ENCODE assay signal across 10 cellular contexts in the genomic region with DNA sequence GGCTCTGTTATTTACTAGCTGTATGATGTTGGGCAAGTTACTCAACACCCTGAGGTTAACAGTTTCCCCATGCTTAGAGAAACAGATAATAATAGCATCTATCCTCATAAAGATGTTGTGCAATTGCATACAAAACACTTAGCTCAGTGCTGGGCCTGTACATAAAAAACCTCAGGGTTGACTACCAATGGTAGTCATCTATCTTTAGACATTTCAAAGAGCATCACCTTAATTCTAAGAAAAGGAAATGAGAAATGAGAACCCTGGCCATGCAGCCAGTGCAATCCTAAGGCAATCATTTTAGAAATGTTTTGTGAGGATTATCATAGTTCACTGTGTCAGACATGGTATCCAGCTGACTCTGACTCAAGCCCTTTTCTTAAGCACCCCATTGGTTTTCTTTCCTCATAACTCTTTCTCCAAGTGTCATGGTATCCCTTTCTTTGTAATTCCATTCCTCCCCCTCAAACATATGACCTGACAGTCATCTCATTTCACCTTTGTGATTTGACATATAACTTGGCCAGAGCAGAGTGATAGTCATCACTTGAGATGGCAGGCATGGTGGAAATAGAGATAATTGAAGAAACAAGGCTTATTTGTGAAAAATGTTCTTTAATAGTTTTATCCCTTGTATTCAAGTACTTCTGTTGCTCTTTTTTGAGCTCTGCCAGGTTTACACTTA. TPM values are rescaled to one million over a fixed set of nuclear protein-coding genes. Genes with fewer than 3 reads are reported as not detected.
A peak's percentile ranks its signal among the peaks of the same experiment; 100 is the strongest.
DNase-seq lines count a peak whose midpoint lies in the region; ATAC-seq, FAIRE-seq and TF ChIP-seq lines count a peak whose summit lies in the region.
"Had no signal": no experiment of that assay in that cellular context is flagged by ENCODE, and none has a peak within 500 bp of the region (broad histone marks: within the 10 kb centered on the region; RNA-seq: fewer than 3 reads in every experiment).

No MANE protein-coding gene starts in this region.

- ATAC-seq in K562 (no peak), natural killer cell (peak; percentile 85 to 89 (median 87)), HG02884 (IDR thresholded peaks at IDR 0.05; ENCODE audit: unreplicated experiment) (no peak), GM19328 (IDR thresholded peaks at IDR 0.05; ENCODE audit: unreplicated experiment) (no peak)

- no peaks in the 10 kb centered on the region for H3K79me2 ChIP-seq in K562 (ENCODE audit: control insufficient read depth, insufficient read depth, low read length)

- H3K4me1 ChIP-seq in K562 (replicated peaks in 1 of 2; ENCODE audit: control insufficient read depth in 2 of 2, insufficient read depth in 2 of 2, low read length in 2 of 2) = no peaks in the 10 kb centered on the region; a peak in 1 of 5 replicates

- no TSS peak for BruUV-seq in K562 (replicated peaks; lab: Mats Ljungman, UMichigan)

- H3K36me3 Mint-ChIP-seq in natural killer cell = no peaks in the 10 kb centered on the region

- H3K4me1 Mint-ChIP-seq in natural killer cell = peaks cover 12 to 30% of the 10 kb centered on the region in 2 donors

- H3K9me3 ChIP-seq in K562 (replicated peaks; ENCODE audit: control insufficient read depth, insufficient read depth, low read depth, low read length) = no peaks in the 10 kb centered on the region

- H3K27ac ChIP-seq in K562 (ENCODE audit: extremely low read depth, low read depth, low read length) = no peak overlapping the region

- no peak for TF ChIP-seq RAD21 in K562 (CRISPR knock-in tag; conservative IDR thresholded peaks at IDR 0.05 in 1 of 2, IDR thresholded peaks at IDR 0.05 in 1 of 2)

- no peak overlapping the region for H3K9ac ChIP-seq in K562 (ENCODE audit: insufficient read depth in 1 of 2, low read depth in 2 of 2, low read length in 2 of 2)

- no peak for TF ChIP-seq POLR2A in K562 (conservative IDR thresholded peaks at IDR 0.05)

- no peaks in the 10 kb centered on the region for H3K9me3 Mint-ChIP-seq in natural killer cell

- no peaks in the 10 kb centered on the region for H3K9me1 ChIP-seq in K562 (ENCODE audit: control insufficient read depth, insufficient read depth, low read length)

- in situ Hi-C loops in KBM-7 (cut with MboI; ENCODE audit: low pct_unique_long_range_greater_than_20kb, low sequenced_read_pairs) (no loop called here), K562 (cut with MboI) (no loop called here)

- DNase-seq in AG09319 (ENCODE audit: extremely low read depth, low read depth) (peak; percentile 77), KBM-7 (peak; percentile 88), K562 (ENCODE audit: extremely low read depth in 1 of 4, low spot score in 3 of 4) (no peak), natural killer cell (no peak), NCI-H2081 treated with DMSO at 0.1 percent for 48 hours (lab: John Stamatoyannopoulos, UW) (no peak), RCC 7860 (ENCODE audit: low spot score) (no peak)
- DNase-seq: amniotic stem cell, DND-41 had no signal

- TF ChIP-seq EP300 in K562 (IDR thresholded peaks at IDR 0.05; ENCODE audit: low read length) = no peak

- peak overlapping the region; percentile 45 to 81 for H3K27ac Mint-ChIP-seq in natural killer cell

- H3K4me3 Mint-ChIP-seq in natural killer cell = no peak overlapping the region

- H3K4me2 ChIP-seq in K562 (ENCODE audit: insufficient read depth, low read length) = no peak overlapping the region

- CTCF ChIA-PET in K562 (lab: Yijun Ruan, JAX; ENCODE audit: low intra/inter-chr PET ratio) = no interaction called here

- TF ChIP-seq CTCF in AG09319 (IDR thresholded peaks at IDR 0.05; ENCODE audit: low read depth, low read length) (no peak), K562 (IDR thresholded peaks at IDR 0.05 in 2 of 3, conservative IDR thresholded peaks at IDR 0.05 in 1 of 3; ENCODE audit: insufficient read depth in 2 of 3, low read depth in 1 of 3, low read length in 3 of 3) (no peak), natural killer cell (IDR thresholded peaks at IDR 0.05) (no peak)

- H4K20me1 ChIP-seq in K562 (replicated peaks; ENCODE audit: control insufficient read depth, insufficient read depth, low read length) = no peaks in the 10 kb centered on the region

- FAIRE-seq in K562 (lab: Jason Lieb, UNC) (no peak), RCC 7860 (lab: Jason Lieb, UNC) (no peak)

- H3K27me3 ChIP-seq in K562 (ENCODE audit: control insufficient read depth in 2 of 2, insufficient read depth in 2 of 2, low read length in 2 of 2) = no peaks in the 10 kb centered on the region

- H2AFZ ChIP-seq in K562 (ENCODE audit: low read depth, low read length) = no peak overlapping the region

- intact Hi-C loops in K562 (cut with micrococcal nuclease) = loop anchor here (5.0 kb wide), 2 partner anchors 117 to 547 kb away; no protein-coding TSS in a partner anchor
- intact Hi-C loops in natural killer cell (cut with micrococcal nuclease) = loop anchor here (2.0 to 5.0 kb wide), 2 partner anchors 30 to 117 kb away; partner anchors contain the start of gene OSBPL8

- POLR2A ChIA-PET in K562 (lab: Yijun Ruan, JAX) = interaction anchor here (1.0 kb wide), 1 partner anchor 11 kb away, joined by 3 read pairs; no protein-coding TSS in a partner anchor

- H3K36me3 ChIP-seq in K562 (ENCODE audit: control insufficient read depth, insufficient read depth, low read length) = no peaks in the 10 kb centered on the region

- no peaks in the 10 kb centered on the region for H3K27me3 Mint-ChIP-seq in natural killer cell (ENCODE audit: low read depth in 2 of 2)

- H3K4me3 ChIP-seq in K562 = no peak overlapping the region

TF ChIP-seq in K562, 482 proteins besides CTCF, POLR2A, EP300 and RAD21:
- TF ChIP-seq CEBPB (tag; IDR thresholded peaks at IDR 0.05) = peak; percentile 59
- no peak for TF ChIP-seq POLR2AphosphoS2 (IDR thresholded peaks at IDR 0.05; ENCODE audit: low read length)
- TF ChIP-seq CEBPG (CRISPR knock-in tag; IDR thresholded peaks at IDR 0.05) = no peak
- peak; percentile 61 to 90 for TF ChIP-seq CEBPG (tag; conservative IDR thresholded peaks at IDR 0.05 in 1 of 2, IDR thresholded peaks at IDR 0.05 in 1 of 2)
- TF ChIP-seq PTTG1 (tag; IDR thresholded peaks at IDR 0.05; ENCODE audit: low read depth) = no peak

RNA-seq across cellular contexts. Expression of gene OSBPL8, which starts 29.5 kb away (rescaled TPM):
- 52.8 and 159 TPM in 2 replicates for total RNA-seq in K562 (2011; cell fraction: chromatin; rRNA removed; ENCODE audit: low replicate concordance)
- 43.4 and 53.4 TPM in 2 replicates for total RNA-seq in K562 (2011; cell fraction: nucleolus; rRNA removed)
- 46.3 and 48.5 TPM in 2 replicates for total RNA-seq in K562 (2011; cell fraction: nucleoplasm; rRNA removed)
- total RNA-seq in K562 (2014; rRNA removed) (28.3 and 32.1 TPM in 2 replicates), K562 (2014; rRNA removed; fragmentation: Illumina TruSeq; extraction: Trizol) (81.0 and 94.9 TPM in 2 replicates), K562 (2015; rRNA removed; fragmentation: Illumina TruSeq; extraction: Trizol) (70.2 and 78.3 TPM in 2 replicates), K562 (2021) (82.7 and 88.6 TPM in 2 replicates), natural killer cell (100 to 1,000 TPM; 133 to 154 (median 138) TPM)
- polyA plus RNA-seq in K562 (2011; rRNA removed) (34.2 and 52.7 TPM in 2 replicates), K562 (2014; fragmentation: Illumina TruSeq; extraction: Trizol) (36.2 and 42.8 TPM in 2 replicates), K562 (2014; fragmentation: Nextera tagmentation; extraction: Ambion mirVana) (10 to 100 TPM; 17.4 to 19.9 TPM), K562 (2014; rRNA removed) (25.6 and 31.4 TPM in 2 replicates)
- polyA plus RNA-seq in K562 (2011; cell fraction: cytosol; rRNA removed) = 15.3 and 41.1 TPM in 2 replicates
- 19.3 and 21.6 TPM in 2 replicates for polyA plus RNA-seq in K562 (2011; cell fraction: nucleus; rRNA removed)
- polyA plus RNA-seq in K562 (2012) = 28.9 and 29.0 TPM in 2 replicates
- polyA minus RNA-seq in K562 (2011; rRNA and poly(A)+ RNA removed) = 334 and 360 TPM in 2 replicates
- polyA minus RNA-seq in K562 (2011; cell fraction: cytosol; rRNA and poly(A)+ RNA removed) = 66.7 and 80.0 TPM in 2 replicates
- 73.6 and 124 TPM in 2 replicates for polyA minus RNA-seq in K562 (2011; cell fraction: nucleus; rRNA and poly(A)+ RNA removed)

Comparison
In these comparisons a context has a peak if more than half of its experiments do, and no peak if none do; other contexts are left out.
1. DNase-seq: peak in AG09319 (single experiment) and KBM-7 (single experiment); none in K562 (0 of 4), natural killer cell (single experiment), NCI-H2081 treated with DMSO at 0.1 percent for 48 hours (single experiment) and RCC 7860 (single experiment).
2. ATAC-seq: peak in natural killer cell (3 of 3); none in K562 (single experiment), HG02884 (single experiment) and GM19328 (single experiment).